ENCODE assay signal across 12 cellular contexts in genomic region chr12:109773384-109774011, GRCh38. TPM values are rescaled to one million over a fixed set of nuclear protein-coding genes. Genes with fewer than 3 reads are reported as not detected.
DNase-seq lines count a peak whose midpoint lies in the region; ATAC-seq, FAIRE-seq and TF ChIP-seq lines count a peak whose summit lies in the region.
"Had no signal": no experiment of that assay in that cellular context is flagged by ENCODE, and none has a peak within 500 bp of the region (broad histone marks: within the 10 kb centered on the region; RNA-seq: fewer than 3 reads in every experiment).

No MANE protein-coding gene starts in this region.

- H3K4me2 ChIP-seq in keratinocyte (ENCODE audit: control insufficient read depth, extremely low read depth, insufficient read depth, low read depth, low read length), result peak overlapping the region; percentile 55
- no peak overlapping the region for H3K4me2 ChIP-seq in hepatocyte

- dilution Hi-C loops in keratinocyte (cut with MboI; ENCODE audit: extremely low pct_ligation_motif_present, low sequenced_read_pairs), result no loop called here

- H3K4me1 ChIP-seq in keratinocyte (ENCODE audit: control insufficient read depth, extremely low read depth, insufficient read depth, low read length), result peaks cover 19% of the 10 kb centered on the region
- H3K4me1 ChIP-seq in ascending aorta, result no peaks in the 10 kb centered on the region
- peaks cover 3% of the 10 kb centered on the region for H3K4me1 ChIP-seq in hepatocyte (ENCODE audit: insufficient read depth)

- no peak overlapping the region for H3K27ac ChIP-seq in keratinocyte (ENCODE audit: control insufficient read depth, insufficient read depth, low read length)
- H3K27ac ChIP-seq in ascending aorta, result no peak overlapping the region
- no peak overlapping the region for H3K27ac ChIP-seq in hepatocyte

- DNase-seq in activated CD4-positive, alpha-beta T cell treated with anti-CD3 and anti-CD28 coated beads, Interleukin-2, amount 10 ng/mL, durations not matched to agents 24 days and 14 days, result no peak
- DNase-seq in activated CD4-positive, alpha-beta T cell treated with anti-CD3 and anti-CD28 coated beads, Interleukin-2, amount 50 U/mL, for 1 hour, result no peak
- DNase-seq in SW480 (ENCODE audit: low spot score) (peak; percentile 40), keratinocyte (ENCODE audit: low read depth, low spot score) (no peak), ascending aorta (ENCODE audit: low spot score in 2 of 2) (no peak), hepatocyte (ENCODE audit: low spot score) (no peak)
- no peak for DNase-seq in stimulated activated naive B cell treated with anti-CD40 and anti-IgM and Interleukin-4, amounts not matched to agents 10 μg/mL and 1 μg/mL and 100 μg/mL, for 72 hours
- no peak for DNase-seq in activated CD4-positive, alpha-beta T cell treated with anti-CD3 and anti-CD28 coated beads for 36 hours
- DNase-seq: kidney glomerular epithelial cell, NCI-H146, T-helper 1 cell had no signal

- H3K27me3 ChIP-seq in keratinocyte (ENCODE audit: control insufficient read depth, extremely low read depth, insufficient read depth, low read length) (no peaks in the 10 kb centered on the region), ascending aorta (no peaks in the 10 kb centered on the region), hepatocyte (no peaks in the 10 kb centered on the region)

- H3K79me2 ChIP-seq in keratinocyte (ENCODE audit: control insufficient read depth, insufficient read depth, low read length), result no peaks in the 10 kb centered on the region
- no peaks in the 10 kb centered on the region for H3K79me2 ChIP-seq in hepatocyte

- H3K4me3 ChIP-seq in keratinocyte (ENCODE audit: control insufficient read depth in 2 of 3, extremely low read depth in 1 of 3, insufficient read depth in 2 of 3, low read depth in 1 of 3, low read length in 3 of 3) (peak overlapping the region in 1 of 3 experiments; percentile 9), ascending aorta (no peak overlapping the region), hepatocyte (no peak overlapping the region)

- no peaks in the 10 kb centered on the region for H3K27me3 Mint-ChIP-seq in activated CD4-positive, alpha-beta T cell treated with anti-CD3 and anti-CD28 coated beads, Interleukin-2, amount 10 ng/mL, durations not matched to agents 24 days and 14 days
- peaks cover 12 to 22% of the 10 kb centered on the region in 2 donors for H3K27me3 Mint-ChIP-seq in stimulated activated naive B cell treated with anti-CD40 and anti-IgM and Interleukin-4, amounts not matched to agents 10 μg/mL and 1 μg/mL and 100 μg/mL, for 72 hours
- peaks cover 2% of the 10 kb centered on the region for H3K27me3 Mint-ChIP-seq in activated CD4-positive, alpha-beta T cell treated with anti-CD3 and anti-CD28 coated beads for 36 hours

- H3K9me2 ChIP-seq in hepatocyte (replicated peaks; ENCODE audit: insufficient read depth), result no peaks in the 10 kb centered on the region

- H3K27ac Mint-ChIP-seq in activated CD4-positive, alpha-beta T cell treated with anti-CD3 and anti-CD28 coated beads, Interleukin-2, amount 10 ng/mL, durations not matched to agents 24 days and 14 days, result no peak overlapping the region
- no peak overlapping the region for H3K27ac Mint-ChIP-seq in stimulated activated naive B cell treated with anti-CD40 and anti-IgM and Interleukin-4, amounts not matched to agents 10 μg/mL and 1 μg/mL and 100 μg/mL, for 72 hours
- no peak overlapping the region for H3K27ac Mint-ChIP-seq in activated CD4-positive, alpha-beta T cell treated with anti-CD3 and anti-CD28 coated beads for 36 hours

- H4K20me1 ChIP-seq in keratinocyte (ENCODE audit: control insufficient read depth, extremely low read depth, insufficient read depth, low read length) (no peaks in the 10 kb centered on the region), hepatocyte (ENCODE audit: insufficient read depth, poor library complexity, severe bottlenecking) (no peaks in the 10 kb centered on the region)

- peak; percentile 87 for FAIRE-seq in keratinocyte (lab: Jason Lieb, UNC)
- FAIRE-seq: endothelial cell of umbilical vein had no signal

- POLR2A ChIA-PET in activated CD4-positive, alpha-beta T cell treated with anti-CD3 and anti-CD28 coated beads for 36 hours (lab: Charles Lee), result no interaction called here

- H3K9me3 Mint-ChIP-seq in activated CD4-positive, alpha-beta T cell treated with anti-CD3 and anti-CD28 coated beads, Interleukin-2, amount 10 ng/mL, durations not matched to agents 24 days and 14 days, result no peaks in the 10 kb centered on the region
- no peaks in the 10 kb centered on the region for H3K9me3 Mint-ChIP-seq in stimulated activated naive B cell treated with anti-CD40 and anti-IgM and Interleukin-4, amounts not matched to agents 10 μg/mL and 1 μg/mL and 100 μg/mL, for 72 hours
- H3K9me3 Mint-ChIP-seq in activated CD4-positive, alpha-beta T cell treated with anti-CD3 and anti-CD28 coated beads for 36 hours (ENCODE audit: low read depth), result no peaks in the 10 kb centered on the region

- no peaks in the 10 kb centered on the region for H3K36me3 ChIP-seq in keratinocyte (ENCODE audit: control insufficient read depth in 2 of 2, extremely low read depth in 1 of 2, insufficient read depth in 2 of 2, low read length in 2 of 2)
- no peaks in the 10 kb centered on the region for H3K36me3 ChIP-seq in ascending aorta
- no peaks in the 10 kb centered on the region for H3K36me3 ChIP-seq in hepatocyte (replicated peaks; ENCODE audit: insufficient read depth, low read depth)

- 52% methylated on average over 21 of the region's 21 CpGs for WGBS in hepatocyte (ENCODE audit: low lambda C conversion rate, missing lambda C conversion rate)

- H3K4me3 Mint-ChIP-seq in activated CD4-positive, alpha-beta T cell treated with anti-CD3 and anti-CD28 coated beads, Interleukin-2, amount 10 ng/mL, durations not matched to agents 24 days and 14 days, result peak overlapping the region; percentile 38
- peak overlapping the region; percentile 31 to 36 for H3K4me3 Mint-ChIP-seq in stimulated activated naive B cell treated with anti-CD40 and anti-IgM and Interleukin-4, amounts not matched to agents 10 μg/mL and 1 μg/mL and 100 μg/mL, for 72 hours
- no peak overlapping the region for H3K4me3 Mint-ChIP-seq in activated CD4-positive, alpha-beta T cell treated with anti-CD3 and anti-CD28 coated beads for 36 hours

- no peaks in the 10 kb centered on the region for H3K9me3 ChIP-seq in keratinocyte (ENCODE audit: control insufficient read depth, low read depth, low read length)
- no peaks in the 10 kb centered on the region for H3K9me3 ChIP-seq in ascending aorta
- H3K9me3 ChIP-seq in hepatocyte (ENCODE audit: low read depth), result no peaks in the 10 kb centered on the region

- TF ChIP-seq CTCF in keratinocyte (optimal IDR thresholded peaks at IDR 0.05 in 1 of 3, IDR thresholded peaks at IDR 0.05 in 1 of 3, conservative IDR thresholded peaks at IDR 0.05 in 1 of 3; ENCODE audit: extremely low read depth in 1 of 3, insufficient read depth in 2 of 3, low read length in 3 of 3) (no peak), ascending aorta (IDR thresholded peaks at IDR 0.05) (no peak), hepatocyte (IDR thresholded peaks at IDR 0.05; ENCODE audit: poor library complexity) (no peak)

- peaks cover 4% of the 10 kb centered on the region for H3K4me1 Mint-ChIP-seq in activated CD4-positive, alpha-beta T cell treated with anti-CD3 and anti-CD28 coated beads, Interleukin-2, amount 10 ng/mL, durations not matched to agents 24 days and 14 days
- peaks cover 0 to 4% of the 10 kb centered on the region in 2 donors for H3K4me1 Mint-ChIP-seq in stimulated activated naive B cell treated with anti-CD40 and anti-IgM and Interleukin-4, amounts not matched to agents 10 μg/mL and 1 μg/mL and 100 μg/mL, for 72 hours
- peaks cover 7% of the 10 kb centered on the region for H3K4me1 Mint-ChIP-seq in activated CD4-positive, alpha-beta T cell treated with anti-CD3 and anti-CD28 coated beads for 36 hours

- H3K36me3 Mint-ChIP-seq in activated CD4-positive, alpha-beta T cell treated with anti-CD3 and anti-CD28 coated beads, Interleukin-2, amount 10 ng/mL, durations not matched to agents 24 days and 14 days (ENCODE audit: low read depth), result no peaks in the 10 kb centered on the region
- H3K36me3 Mint-ChIP-seq in stimulated activated naive B cell treated with anti-CD40 and anti-IgM and Interleukin-4, amounts not matched to agents 10 μg/mL and 1 μg/mL and 100 μg/mL, for 72 hours, result no peaks in the 10 kb centered on the region
- H3K36me3 Mint-ChIP-seq in activated CD4-positive, alpha-beta T cell treated with anti-CD3 and anti-CD28 coated beads for 36 hours (ENCODE audit: low read depth), result no peaks in the 10 kb centered on the region

- CTCF ChIA-PET in activated CD4-positive, alpha-beta T cell treated with anti-CD3 and anti-CD28 coated beads for 36 hours (lab: Charles Lee), result interaction anchor here (0.8 to 6.6 kb wide), 11 partner anchors 19 to 340 kb away, joined by 3 to 58 read pairs (median 5); partner anchors contain the start of gene MMAB

- ATAC-seq in stimulated activated naive B cell treated with anti-CD40 and anti-IgM and Interleukin-4, amounts not matched to agents 10 μg/mL and 1 μg/mL and 100 μg/mL, for 72 hours (replicated peaks), result peak in 1 of 2 donors; percentile 34
- ATAC-seq in activated CD4-positive, alpha-beta T cell treated with anti-CD3 and anti-CD28 coated beads for 36 hours, result no peak

- no peak overlapping the region for H2AFZ ChIP-seq in keratinocyte (ENCODE audit: control insufficient read depth, low read length)
- H2AFZ ChIP-seq in hepatocyte, result no peak overlapping the region

- intact Hi-C loops in activated CD4-positive, alpha-beta T cell treated with anti-CD3 and anti-CD28 coated beads, Interleukin-2, amount 10 ng/mL, durations not matched to agents 24 days and 14 days (cut with micrococcal nuclease), result no loop called here
- intact Hi-C loops in ascending aorta (cut with DNase I), result loop anchor here (10.0 kb wide), 1 partner anchor 249 kb away; no protein-coding TSS in a partner anchor
- intact Hi-C loops in activated CD4-positive, alpha-beta T cell treated with anti-CD3 and anti-CD28 coated beads for 36 hours (cut with DNase I, micrococcal nuclease), result loop anchor here in 1 of 2 experiments (2.0 kb wide), 1 partner anchor 341 kb away; no protein-coding TSS in a partner anchor

- H3K9ac ChIP-seq in keratinocyte (ENCODE audit: control insufficient read depth, extremely low read depth, insufficient read depth, low read length), result no peak overlapping the region

- no peaks in the 10 kb centered on the region for H3K9me1 ChIP-seq in keratinocyte (ENCODE audit: control insufficient read depth, extremely low read depth, insufficient read depth, low read length)

RNA-seq across cellular contexts. Expression of gene TRPV4, which starts 59.7 kb away (rescaled TPM):
- not detected in 2 replicates for total RNA-seq in activated CD4-positive, alpha-beta T cell treated with anti-CD3 and anti-CD28 coated beads, Interleukin-2, amount 10 ng/mL, durations not matched to agents 24 days and 14 days
- polyA plus RNA-seq in keratinocyte (0.46 to 0.76 TPM (median 0.70 TPM) in 3 replicates), hepatocyte (2.7 and 4.7 TPM in 2 replicates)
- polyA plus RNA-seq in keratinocyte (2011; ENCODE audit: low read depth), result 0.29 TPM
- polyA plus RNA-seq in keratinocyte (2011; cell fraction: cytosol; rRNA removed), result 0.17 and 0.44 TPM in 2 replicates
- polyA plus RNA-seq in keratinocyte (2011; cell fraction: nucleus; rRNA removed), result 0.59 TPM in 2 replicates
- polyA plus RNA-seq in keratinocyte (2012; ENCODE audit: low replicate concordance), result 0.65 and 0.68 TPM in 2 replicates
- 0.64 to 4.9 TPM (median 0.76 TPM) in 3 replicates for polyA minus RNA-seq in keratinocyte
- 0.77 TPM for polyA minus RNA-seq in keratinocyte (2011; cell fraction: cytosol; rRNA and poly(A)+ RNA removed)
- 0.23 and 0.32 TPM in 2 replicates for polyA minus RNA-seq in keratinocyte (2011; cell fraction: nucleus; rRNA and poly(A)+ RNA removed)
- total RNA-seq in ascending aorta (not detected), hepatocyte (0.88 and 2.3 TPM in 2 replicates)
- total RNA-seq in activated CD4-positive, alpha-beta T cell treated with anti-CD3 and anti-CD28 coated beads for 36 hours, result not detected

RNA-seq across cellular contexts. Expression of gene FAM222A, which starts 59.9 kb away (rescaled TPM):
- total RNA-seq in activated CD4-positive, alpha-beta T cell treated with anti-CD3 and anti-CD28 coated beads, Interleukin-2, amount 10 ng/mL, durations not matched to agents 24 days and 14 days, result 1.3 and 1.5 TPM in 2 replicates
- polyA plus RNA-seq in keratinocyte (0.05 to 0.24 TPM (median 0.06 TPM) in 3 replicates), hepatocyte (8.3 and 11.3 TPM in 2 replicates)
- not detected for polyA plus RNA-seq in keratinocyte (2011; ENCODE audit: low read depth)
- polyA plus RNA-seq in keratinocyte (2011; cell fraction: cytosol; rRNA removed), result 0.05 and 0.09 TPM in 2 replicates
- polyA plus RNA-seq in keratinocyte (2011; cell fraction: nucleus; rRNA removed), result 0.08 and 0.12 TPM in 2 replicates
- polyA plus RNA-seq in keratinocyte (2012; ENCODE audit: low replicate concordance), result 0.19 and 0.23 TPM in 2 replicates
- polyA minus RNA-seq in keratinocyte, result 0.16 to 0.56 TPM (median 0.26 TPM) in 3 replicates
- polyA minus RNA-seq in keratinocyte (2011; cell fraction: cytosol; rRNA and poly(A)+ RNA removed), result not detected
- 0.21 and 0.39 TPM in 2 replicates for polyA minus RNA-seq in keratinocyte (2011; cell fraction: nucleus; rRNA and poly(A)+ RNA removed)
- total RNA-seq in ascending aorta (3.3 TPM), hepatocyte (7.4 and 8.5 TPM in 2 replicates)
- total RNA-seq in activated CD4-positive, alpha-beta T cell treated with anti-CD3 and anti-CD28 coated beads for 36 hours, result under 1 TPM; 0.39 to 0.53 TPM
